ENCODE assay signal across 8 cellular contexts in genomic region chr7:139339698-139340036, GRCh38. TPM values are rescaled to one million over a fixed set of nuclear protein-coding genes. Genes with fewer than 3 reads are reported as not detected.
A peak's percentile ranks its signal among the peaks of the same experiment; 100 is the strongest.
DNase-seq lines count a peak whose midpoint lies in the region; ATAC-seq and TF ChIP-seq lines count a peak whose summit lies in the region.

No MANE protein-coding gene starts in this region.

- no peaks in the 10 kb centered on the region for H4K20me1 ChIP-seq in DOHH2 (ENCODE audit: control insufficient read depth, insufficient read depth, low read depth, low read length)

- H3K79me2 ChIP-seq in DOHH2 (ENCODE audit: control insufficient read depth, low read length): peaks cover 33% of the 10 kb centered on the region

- H3K4me3 ChIP-seq in DOHH2 (ENCODE audit: low read length) (peak overlapping the region; percentile 90), SK-N-MC (peak overlapping the region; percentile 86), esophagus squamous epithelium (peak overlapping the region; percentile 57 to 100 (median 83))

- intact Hi-C loops in esophagus squamous epithelium (cut with DNase I): no loop called here

- H3K9me3 Mint-ChIP-seq in progenitor cell of endocrine pancreas (ENCODE audit: low read depth): peaks cover 5% of the 10 kb centered on the region

- peaks cover 6% of the 10 kb centered on the region for H3K36me3 Mint-ChIP-seq in progenitor cell of endocrine pancreas (ENCODE audit: insufficient read depth)

- peaks cover 11% of the 10 kb centered on the region for H3K4me1 Mint-ChIP-seq in progenitor cell of endocrine pancreas (ENCODE audit: low read depth)

- H3K27me3 Mint-ChIP-seq in progenitor cell of endocrine pancreas: no peaks in the 10 kb centered on the region

- H3F3A ChIP-seq in DOHH2 (ENCODE audit: control insufficient read depth, insufficient read depth): peaks cover 36% of the 10 kb centered on the region

- no peak for TF ChIP-seq POLR2A in esophagus squamous epithelium (IDR thresholded peaks at IDR 0.05)

- H3K27ac ChIP-seq in DOHH2 (ENCODE audit: low read depth, low read length) (peak overlapping the region; percentile 96), SK-N-MC (peak overlapping the region; percentile 99), esophagus squamous epithelium (peak overlapping the region; percentile 93 to 100 (median 100))

- no peak for DNase-seq in SK-N-MC (ENCODE audit: low read depth, low spot score)
- no peak for DNase-seq in esophagus squamous epithelium (lab: John Stamatoyannopoulos, UW)
- no peak for DNase-seq in progenitor cell of endocrine pancreas (ENCODE audit: low spot score, unreplicated experiment)
- no peak for DNase-seq in GF-D8 (lab: John Stamatoyannopoulos, UW)
- no peak for DNase-seq in SIG-M5 treated with dmso at 0.1 percent for 504 hours (lab: John Stamatoyannopoulos, UW; ENCODE audit: unreplicated experiment)

- H3K36me3 ChIP-seq in DOHH2 (ENCODE audit: control insufficient read depth, low read length) (peaks cover 16% of the 10 kb centered on the region), SK-N-MC (ENCODE audit: insufficient read depth, low read length) (no peaks in the 10 kb centered on the region), esophagus squamous epithelium (no peaks in the 10 kb centered on the region)

- no peaks in the 10 kb centered on the region for H3K9me2 ChIP-seq in DOHH2 (replicated peaks; ENCODE audit: control insufficient read depth, low read length)

- 83 to 87% methylated on average over 10 to 13 of the region's 13 CpGs for WGBS in esophagus squamous epithelium, 2 donors

- H3K9ac ChIP-seq in SK-N-MC (ENCODE audit: insufficient read length): no peak overlapping the region

- peak overlapping the region; percentile 100 for H3K27ac Mint-ChIP-seq in progenitor cell of endocrine pancreas

- H3K4me1 ChIP-seq in DOHH2 (ENCODE audit: control insufficient read depth, low read length) (peaks cover 44% of the 10 kb centered on the region), esophagus squamous epithelium (peaks cover 6 to 25% (median 6%) of the 10 kb centered on the region in 3 donors)

- H3K27me3 ChIP-seq in DOHH2 (ENCODE audit: control insufficient read depth, low read length) (0 out of 2 replicates have a peak, but pooled peaks cover 3% of the 10 kb centered on the region), esophagus squamous epithelium (no peaks in the 10 kb centered on the region)

- H3K9me3 ChIP-seq in DOHH2 (ENCODE audit: control insufficient read depth, insufficient read depth, low read length) (peaks cover 9% of the 10 kb centered on the region; the same call in 1 of the 2 replicates), SK-N-MC (ENCODE audit: low read depth, low read length) (no peaks in the 10 kb centered on the region), esophagus squamous epithelium (peaks cover 0 to 4% (median 0%) of the 10 kb centered on the region in 3 donors)

- H3K4me2 ChIP-seq in DOHH2 (ENCODE audit: low read length): peak overlapping the region; percentile 92

- TF ChIP-seq CTCF in DOHH2 (IDR thresholded peaks at IDR 0.05; ENCODE audit: low read depth, low read length, poor library complexity, severe bottlenecking) (no peak), esophagus squamous epithelium (IDR thresholded peaks at IDR 0.05) (no peak), progenitor cell of endocrine pancreas (IDR thresholded peaks at IDR 0.05; ENCODE audit: unreplicated experiment) (no peak)

- H3K4me3 Mint-ChIP-seq in progenitor cell of endocrine pancreas (ENCODE audit: low read depth): peak overlapping the region; percentile 94

- ATAC-seq in HG03469 (IDR thresholded peaks at IDR 0.05; ENCODE audit: unreplicated experiment) (no peak), GM19452 (IDR thresholded peaks at IDR 0.05; ENCODE audit: unreplicated experiment) (no peak)

RNA-seq across cellular contexts. Expression of gene FMC1, which starts 1.5 kb away (rescaled TPM):
- total RNA-seq in esophagus squamous epithelium: 10 to 100 TPM in 1 of 4 donors, 1 to 10 TPM in 2, under 1 TPM in 1; 0.91 to 12.6 (median 4.4) TPM
- 17.9 and 18.6 TPM in 2 replicates for total RNA-seq in progenitor cell of endocrine pancreas

RNA-seq across cellular contexts. Expression of gene LUC7L2, which starts 20.0 kb away (rescaled TPM):
- total RNA-seq in esophagus squamous epithelium: 10 to 100 TPM; 29.4 to 77.6 (median 50.0) TPM
- 90.9 and 94.7 TPM in 2 replicates for total RNA-seq in progenitor cell of endocrine pancreas
